ENCODE assay signal across 8 cellular contexts in the genomic region with DNA sequence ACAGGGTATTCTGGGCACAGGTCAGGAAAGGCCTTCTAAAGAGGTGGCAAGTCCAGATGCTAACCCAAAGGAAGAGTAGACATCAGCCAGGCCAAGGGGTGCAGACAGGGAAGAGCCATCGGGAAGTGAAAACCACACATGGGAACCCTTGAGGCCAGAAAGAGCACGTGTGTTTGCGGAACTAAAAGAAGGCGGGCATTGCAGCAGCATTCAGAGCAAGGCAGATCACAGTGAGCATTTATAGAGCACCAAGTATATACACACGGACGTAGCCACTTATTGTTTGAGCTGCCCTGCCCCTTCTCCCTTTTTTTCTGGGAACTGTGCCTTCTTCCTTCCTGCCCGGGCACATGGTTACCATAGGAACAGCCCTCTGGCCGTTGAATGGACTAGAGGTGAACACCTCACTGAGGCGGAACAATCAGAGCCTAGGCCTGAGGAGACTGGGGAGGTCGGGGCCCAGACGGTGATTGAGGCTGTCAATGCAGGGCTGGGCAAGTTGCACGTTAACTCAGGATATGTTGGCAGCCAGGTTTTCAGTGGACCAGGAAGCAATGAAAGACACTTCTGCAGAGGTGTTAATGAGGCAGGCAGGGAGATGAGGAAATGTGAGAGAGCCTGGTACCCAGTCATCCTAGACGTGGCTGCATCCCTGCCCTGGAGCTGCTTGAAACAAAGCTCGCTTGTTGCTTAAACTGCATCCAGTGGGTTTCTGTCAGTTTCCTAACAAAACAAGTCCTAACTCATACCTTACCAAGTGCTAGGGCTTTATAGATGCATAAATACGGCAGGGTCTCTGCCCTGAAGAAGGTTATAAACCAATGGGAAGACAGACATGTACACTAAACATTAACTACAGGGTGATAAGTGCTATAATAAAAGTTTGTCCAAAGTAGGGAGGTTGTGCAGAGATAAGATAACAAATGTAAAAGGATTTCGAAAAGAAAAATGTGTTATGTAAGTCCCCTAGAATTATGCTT. TPM values are rescaled to one million over a fixed set of nuclear protein-coding genes. Genes with fewer than 3 reads are reported as not detected.
A peak's percentile ranks its signal among the peaks of the same experiment; 100 is the strongest.
DNase-seq lines count a peak whose midpoint lies in the region; ATAC-seq and TF ChIP-seq lines count a peak whose summit lies in the region.
"Had no signal": no experiment of that assay in that cellular context is flagged by ENCODE, and none has a peak within 500 bp of the region (broad histone marks: within the 10 kb centered on the region; RNA-seq: fewer than 3 reads in every experiment).

No MANE protein-coding gene starts in this region.

- H3K9ac ChIP-seq in parathyroid adenoma: no peak overlapping the region

- H3K4me3 ChIP-seq in epithelial cell of proximal tubule (ENCODE audit: low read depth, low read length): no peak overlapping the region
- H3K4me3 ChIP-seq in parathyroid adenoma (ENCODE audit: low read depth, low read length): no peak overlapping the region
- H3K4me3 ChIP-seq: tibial nerve had no signal

- peak overlapping the region; percentile 27 for H2AFZ ChIP-seq in parathyroid adenoma

- no peak overlapping the region for H3K27ac ChIP-seq in parathyroid adenoma
- H3K27ac ChIP-seq: tibial nerve had no signal

- ATAC-seq in HG02623 (IDR thresholded peaks at IDR 0.05; ENCODE audit: unreplicated experiment) (no peak), GM21360 (IDR thresholded peaks at IDR 0.05; ENCODE audit: unreplicated experiment) (no peak)

- H3K36me3 ChIP-seq in parathyroid adenoma (ENCODE audit: control insufficient read depth, insufficient read depth, low read length): no peaks in the 10 kb centered on the region
- H3K36me3 ChIP-seq: tibial nerve had no signal

- DNase-seq in EH (ENCODE audit: low read depth) (peak; percentile 19), NCI-H460 (ENCODE audit: extremely low read depth, low read depth) (peak; percentile 94), epithelial cell of proximal tubule (ENCODE audit: low read depth) (peak; percentile 35), NCI-H1930 (lab: John Stamatoyannopoulos, UW) (no peak)

- no peaks in the 10 kb centered on the region for H3K9me3 ChIP-seq in parathyroid adenoma (ENCODE audit: control insufficient read depth, low read length)
- H3K9me3 ChIP-seq: tibial nerve had no signal

- H3K27me3 ChIP-seq in parathyroid adenoma (ENCODE audit: control insufficient read depth, insufficient read depth, low read length): no peaks in the 10 kb centered on the region
- H3K27me3 ChIP-seq: tibial nerve had no signal

- no peaks in the 10 kb centered on the region for H3K4me1 ChIP-seq in parathyroid adenoma
- H3K4me1 ChIP-seq: tibial nerve had no signal

- TF ChIP-seq CTCF in epithelial cell of proximal tubule (conservative IDR thresholded peaks at IDR 0.05; ENCODE audit: low read depth, low read length) (no peak), parathyroid adenoma (IDR thresholded peaks at IDR 0.05) (no peak)

- H3K4me2 ChIP-seq in parathyroid adenoma (ENCODE audit: low read length): no peak overlapping the region

- no peaks in the 10 kb centered on the region for H3K79me2 ChIP-seq in parathyroid adenoma

RNA-seq across cellular contexts. Expression of a gene that starts 34.2 kb away (rescaled TPM):
- 60.7 and 68.4 TPM in 2 replicates for total RNA-seq in NCI-H460 (2014; rRNA removed; shearing (Covaris generic))
- 59.1 and 65.6 TPM in 2 replicates for polyA plus RNA-seq in NCI-H460 (2014; cell fraction: nucleus; rRNA removed)
- total RNA-seq in epithelial cell of proximal tubule: 13.7 and 19.7 TPM in 2 replicates

RNA-seq across cellular contexts. Expression of a gene that starts 34.6 kb away (rescaled TPM):
- total RNA-seq in NCI-H460 (2014; rRNA removed; shearing (Covaris generic)): 35.3 and 40.6 TPM in 2 replicates
- polyA plus RNA-seq in NCI-H460 (2014; cell fraction: nucleus; rRNA removed): 16.0 and 28.7 TPM in 2 replicates
- total RNA-seq in epithelial cell of proximal tubule: 3.3 and 13.1 TPM in 2 replicates

RNA-seq across cellular contexts. Expression of a gene that starts 34.8 kb away (rescaled TPM):
- 183 and 194 TPM in 2 replicates for total RNA-seq in NCI-H460 (2014; rRNA removed; shearing (Covaris generic))
- 140 and 167 TPM in 2 replicates for polyA plus RNA-seq in NCI-H460 (2014; cell fraction: nucleus; rRNA removed)
- total RNA-seq in epithelial cell of proximal tubule: 22.7 and 33.7 TPM in 2 replicates

RNA-seq across cellular contexts. Expression of a gene that starts 56.3 kb away (rescaled TPM):
- total RNA-seq in NCI-H460 (2014; rRNA removed; shearing (Covaris generic)): 38.9 and 41.8 TPM in 2 replicates
- polyA plus RNA-seq in NCI-H460 (2014; cell fraction: nucleus; rRNA removed): 23.1 and 31.9 TPM in 2 replicates
- 16.7 and 17.4 TPM in 2 replicates for total RNA-seq in epithelial cell of proximal tubule

RNA-seq across cellular contexts. Expression of a gene that starts 56.5 kb away (rescaled TPM):
- 29.2 and 38.1 TPM in 2 replicates for total RNA-seq in NCI-H460 (2014; rRNA removed; shearing (Covaris generic))
- 29.4 and 29.5 TPM in 2 replicates for polyA plus RNA-seq in NCI-H460 (2014; cell fraction: nucleus; rRNA removed)
- total RNA-seq in epithelial cell of proximal tubule: 24.8 and 45.7 TPM in 2 replicates

Comparison
In these comparisons a context has a peak if more than half of its experiments do, and no peak if none do; other contexts are left out.
1. DNase-seq: peak in EH (single experiment), NCI-H460 (single experiment) and epithelial cell of proximal tubule (single experiment); none in NCI-H1930 (0 of 2).